In genomic region chr1:84301759-84302380, GRCh38 we compare ENCODE assay signal across 8 cellular contexts. TPM values are rescaled to one million over a fixed set of nuclear protein-coding genes. Genes with fewer than 3 reads are reported as not detected.
A peak's percentile ranks its signal among the peaks of the same experiment; 100 is the strongest.
DNase-seq lines count a peak whose midpoint lies in the region; ATAC-seq and TF ChIP-seq lines count a peak whose summit lies in the region.
"Had no signal": no experiment of that assay in that cellular context is flagged by ENCODE, and none has a peak within 500 bp of the region (broad histone marks: within the 10 kb centered on the region; RNA-seq: fewer than 3 reads in every experiment).

No MANE protein-coding gene starts in this region.

- no peak overlapping the region for H3K27ac ChIP-seq in GM23248
- peak overlapping the region; percentile 75 to 98 (median 95) for H3K27ac ChIP-seq in dorsolateral prefrontal cortex
- peak overlapping the region; percentile 95 for H3K27ac ChIP-seq in psoas muscle
- no peak overlapping the region for H3K27ac ChIP-seq in foreskin keratinocyte

- ATAC-seq in psoas muscle, result no peak
- no peak for ATAC-seq in foreskin keratinocyte
- no peak for ATAC-seq in GM21529 (IDR thresholded peaks at IDR 0.05; ENCODE audit: unreplicated experiment)

- no peaks in the 10 kb centered on the region for H3K79me2 ChIP-seq in GM23248 (ENCODE audit: insufficient read depth)

- in situ Hi-C loops in GM23248 (cut with MboI), result no loop called here

- H3K4me2 ChIP-seq in GM23248 (ENCODE audit: unreplicated experiment), result peak overlapping the region; percentile 84

- no peaks in the 10 kb centered on the region for H4K20me1 ChIP-seq in GM23248 (ENCODE audit: insufficient read depth)

- WGBS in GM23248 (ENCODE audit: low coverage in 1 of 2, low lambda C conversion rate in 2 of 2, missing lambda C conversion rate in 2 of 2), 2 experiments, result 8% methylated on average over 6 of the region's 6 CpGs
- WGBS in psoas muscle, 3 donors, result 2 to 4% (median 4%) methylated on average over 6 of the region's 6 CpGs

- H2AFZ ChIP-seq in GM23248, result peak overlapping the region; percentile 88

- no peaks in the 10 kb centered on the region for H3K9me2 ChIP-seq in GM23248 (ENCODE audit: insufficient read depth)

- intact Hi-C loops in dorsolateral prefrontal cortex (cut with DNase I), result loop anchor here (1.0 to 10.0 kb wide), 4 partner anchors 47 to 453 kb away; no protein-coding TSS in a partner anchor
- intact Hi-C loops in psoas muscle (cut with DNase I), result loop anchor here (5.0 to 10.0 kb wide), 4 partner anchors 60 to 205 kb away; partner anchors contain the start of genes GNG5 (in 1 of the 2) and SPATA1 (in 1 of the 2)

- H3K36me3 ChIP-seq in GM23248 (ENCODE audit: low read depth), result no peaks in the 10 kb centered on the region
- no peaks in the 10 kb centered on the region for H3K36me3 ChIP-seq in psoas muscle (ENCODE audit: insufficient read depth in 1 of 2, low read depth in 1 of 2)
- H3K36me3 ChIP-seq: HAP-1 had no signal

- no peaks in the 10 kb centered on the region for H3K9me3 ChIP-seq in GM23248 (ENCODE audit: low read depth)
- no peaks in the 10 kb centered on the region for H3K9me3 ChIP-seq in psoas muscle
- H3K9me3 ChIP-seq: HAP-1 had no signal

- peaks cover 26% of the 10 kb centered on the region; the same call in 1 of the 2 replicates for H3F3A ChIP-seq in GM23248 (ENCODE audit: insufficient read depth)

- peak in 1 of 56 donors; percentile 9 for TF ChIP-seq CTCF in dorsolateral prefrontal cortex (IDR thresholded peaks at IDR 0.05 in 54 of 56, conservative IDR thresholded peaks at IDR 0.05 in 2 of 56; ENCODE audit: low read depth in 1 of 56, partially characterized antibody in 56 of 56)
- TF ChIP-seq CTCF in psoas muscle (IDR thresholded peaks at IDR 0.05), result no peak
- no peak for TF ChIP-seq CTCF in foreskin keratinocyte (conservative IDR thresholded peaks at IDR 0.05)

- H3K4me3 ChIP-seq in GM23248 (peak overlapping the region; percentile 71), dorsolateral prefrontal cortex (peak overlapping the region; percentile 39 to 89 (median 59)), psoas muscle (peak overlapping the region; percentile 96)
- H3K4me3 ChIP-seq: HAP-1 had no signal

- H3K9ac ChIP-seq in GM23248, result peak overlapping the region; percentile 58

- H3K27me3 ChIP-seq in GM23248 (replicated peaks; ENCODE audit: insufficient read depth) (no peaks in the 10 kb centered on the region), dorsolateral prefrontal cortex (no peaks in the 10 kb centered on the region), psoas muscle (ENCODE audit: insufficient read depth in 3 of 3, low read length in 2 of 3) (no peaks in the 10 kb centered on the region), foreskin keratinocyte (no peaks in the 10 kb centered on the region)

- H3K4me1 ChIP-seq in GM23248 (ENCODE audit: insufficient read depth), result peaks cover 34% of the 10 kb centered on the region
- peaks cover 31% of the 10 kb centered on the region for H3K4me1 ChIP-seq in psoas muscle
- H3K4me1 ChIP-seq in foreskin keratinocyte, result peaks cover 23% of the 10 kb centered on the region

- peak; percentile 17 for DNase-seq in GM23248
- DNase-seq in NCI-H446 treated with DMSO at 0.1 percent for 48 hours (lab: John Stamatoyannopoulos, UW), result peak; percentile 49
- DNase-seq in dorsolateral prefrontal cortex, result no peak
- no peak for DNase-seq in psoas muscle
- no peak for DNase-seq in foreskin keratinocyte
- no peak for DNase-seq in foreskin melanocyte

RNA-seq across cellular contexts. Expression of gene SAMD13, which starts 0.4 kb away (rescaled TPM):
- total RNA-seq in GM23248 (2014; rRNA removed; shearing (Covaris generic)), result 0.51 and 0.65 TPM in 2 replicates
- polyA plus RNA-seq in GM23248 (2016; fragmentation: Nextera tagmentation; extraction: Ambion mirVana) (0.71 and 0.78 TPM in 2 replicates), psoas muscle (1 to 10 TPM in 2 of 3 donors, under 1 TPM in 1; 0.53 to 6.8 (median 5.5) TPM), foreskin keratinocyte (0.51 and 0.79 TPM in 2 replicates)
- total RNA-seq in dorsolateral prefrontal cortex (1 to 10 TPM; 1.1 to 8.0 (median 3.2) TPM), psoas muscle (1 to 10 TPM in 2 of 4 donors, under 1 TPM in 2; 0.65 to 3.2 (median 1.3) TPM), foreskin keratinocyte (0.46 and 1.1 TPM in 2 replicates)

Comparison
In these comparisons a context has a peak if more than half of its experiments do, and no peak if none do; other contexts are left out.
1. DNase-seq: peak in GM23248 (single experiment) and NCI-H446 treated with DMSO at 0.1 percent for 48 hours (single experiment); none in dorsolateral prefrontal cortex (0 of 10), psoas muscle (0 of 2), foreskin keratinocyte (0 of 2) and foreskin melanocyte (single experiment).
2. H3K27ac ChIP-seq: peak in dorsolateral prefrontal cortex (59 of 59) and psoas muscle (single experiment); none in GM23248 (single experiment) and foreskin keratinocyte (single experiment).
3. Peak in every context shown above with its lines, with median percentiles within 50 percentile points of each other: H3K4me3 ChIP-seq.